2 cellular contexts compared by ENCODE assay signal in genomic region chr17:35074711-35075707, GRCh38.
TF ChIP-seq lines count a peak whose summit lies in the region.

No MANE protein-coding gene starts in this region.

TF ChIP-seq in endothelial cell of umbilical vein, 7 proteins besides CTCF, POLR2A, EP300 and RAD21 (continued from another document):
- TF ChIP-seq EZH2 (IDR thresholded peaks at IDR 0.05; ENCODE audit: borderline replicate concordance, low read depth, low read length, severe bottlenecking): no peak
- no peak for TF ChIP-seq MAX (IDR thresholded peaks at IDR 0.05; ENCODE audit: insufficient read depth, insufficient read length)
- no peak for TF ChIP-seq JUN (IDR thresholded peaks at IDR 0.05; ENCODE audit: borderline replicate concordance, insufficient read depth, insufficient read length, low read depth)
- no peak for TF ChIP-seq GATA2 (IDR thresholded peaks at IDR 0.05; ENCODE audit: insufficient read depth, insufficient read length, low read depth, low read length)
- no peak for TF ChIP-seq MYC (IDR thresholded peaks at IDR 0.05; ENCODE audit: low read depth, low read length)

TF ChIP-seq in neural cell, 6 proteins besides CTCF, POLR2A, EP300 and RAD21 (continued from another document):
- TF ChIP-seq POLR2AphosphoS5 (IDR thresholded peaks at IDR 0.05) (no peak), REST (IDR thresholded peaks at IDR 0.05; ENCODE audit: borderline replicate concordance) (no peak), TAF1 (IDR thresholded peaks at IDR 0.05; ENCODE audit: low read depth) (no peak)
